ENCODE assay signal across 9 cellular contexts in the genomic region with DNA sequence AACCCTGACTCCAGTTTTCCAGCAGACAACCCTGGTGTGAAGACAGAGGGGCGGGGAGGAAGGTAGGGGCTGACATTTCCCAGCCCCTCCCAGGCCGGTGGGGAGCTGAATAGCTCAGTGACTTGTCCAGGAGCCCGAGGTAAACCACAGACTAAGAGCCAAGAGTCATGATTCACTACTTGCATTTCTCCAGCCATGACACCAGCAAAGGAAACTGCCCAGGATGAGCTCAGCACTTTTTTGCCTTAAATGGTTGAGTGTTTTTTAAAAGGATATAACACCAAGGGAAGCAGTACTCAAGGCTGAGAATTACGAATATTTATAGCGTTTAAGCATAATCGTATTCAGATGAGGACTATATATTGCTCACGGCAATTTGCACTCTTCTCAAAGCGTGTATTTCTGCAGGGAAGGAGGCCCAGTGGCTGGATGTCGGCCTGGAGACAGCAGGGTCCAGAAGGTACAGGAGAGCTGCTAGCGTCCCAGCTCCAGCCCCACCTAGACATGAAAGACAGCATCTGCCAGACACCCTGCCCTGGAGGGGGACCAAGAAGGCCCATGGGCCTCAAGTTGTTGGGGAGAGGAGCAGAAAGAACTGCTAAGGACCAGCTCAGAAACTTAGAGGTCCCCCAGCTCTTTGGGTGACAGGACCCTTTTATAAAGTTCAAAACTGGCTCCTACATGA.
DNase-seq lines count a peak whose midpoint lies in the region; ATAC-seq lines count a peak whose summit lies in the region.
"Had no signal": no experiment of that assay in that cellular context is flagged by ENCODE, and none has a peak within 500 bp of the region (broad histone marks: within the 10 kb centered on the region; RNA-seq: fewer than 3 reads in every experiment).

No MANE protein-coding gene starts in this region.

- intact Hi-C loops in posterior vena cava (cut with DNase I), result no loop called here

- H4K20me1 ChIP-seq in GM23248 (ENCODE audit: insufficient read depth), result no peaks in the 10 kb centered on the region

- no peak overlapping the region for H3K9ac ChIP-seq in GM23248

- no peaks in the 10 kb centered on the region for H3K36me3 ChIP-seq in GM23248 (ENCODE audit: low read depth)

- no peaks in the 10 kb centered on the region for H3K9me3 ChIP-seq in GM23248 (ENCODE audit: low read depth)

- no peak overlapping the region for H3K4me2 ChIP-seq in GM23248 (ENCODE audit: unreplicated experiment)

- H2AFZ ChIP-seq in GM23248, result peak overlapping the region; percentile 51

- peak overlapping the region; percentile 22; the same call in 1 of the 2 replicates for H3K27ac ChIP-seq in GM23248

- 9 to 14% methylated on average over 10 of the region's 10 CpGs for WGBS in GM23248 (ENCODE audit: low coverage in 1 of 2, low lambda C conversion rate in 2 of 2, missing lambda C conversion rate in 2 of 2), 2 experiments

- in situ Hi-C loops in GM23248 (cut with MboI), result no loop called here

- H3K9me2 ChIP-seq in GM23248 (ENCODE audit: insufficient read depth), result no peaks in the 10 kb centered on the region

- peak; percentile 87 for DNase-seq in GM23248
- peak; percentile 81 to 84 for DNase-seq in NOMO-1 (lab: John Stamatoyannopoulos, UW; ENCODE audit: unreplicated experiment in 2 of 2)
- peak; percentile 64 for DNase-seq in dedifferentiated amniotic fluid mesenchymal stem cell (ENCODE audit: extremely low spot score)
- peak; percentile 0 for DNase-seq in skeletal muscle cell (ENCODE audit: low read depth)
- DNase-seq in GM19240 (ENCODE audit: insufficient read length, low spot score), result no peak
- DNase-seq in activated gamma-delta T cell (lab: John Stamatoyannopoulos, UW), result no peak
- no peak for DNase-seq in posterior vena cava (ENCODE audit: low spot score)

- no peaks in the 10 kb centered on the region for H3F3A ChIP-seq in GM23248 (ENCODE audit: insufficient read depth)

- H3K4me1 ChIP-seq in GM23248 (ENCODE audit: insufficient read depth), result peaks cover 7% of the 10 kb centered on the region

- no peak for ATAC-seq in GM21529 (IDR thresholded peaks at IDR 0.05; ENCODE audit: unreplicated experiment)
- ATAC-seq: left lobe of liver had no signal

- no peaks in the 10 kb centered on the region for H3K27me3 ChIP-seq in GM23248 (replicated peaks; ENCODE audit: insufficient read depth)

- H3K4me3 ChIP-seq in GM23248 (no peak overlapping the region), skeletal muscle cell (ENCODE audit: low read depth, low read length) (no peak overlapping the region)

- H3K79me2 ChIP-seq in GM23248 (ENCODE audit: insufficient read depth), result no peaks in the 10 kb centered on the region

Comparison
In these comparisons a context has a peak if more than half of its experiments do, and no peak if none do; other contexts are left out.
1. DNase-seq: peak in GM23248 (single experiment), NOMO-1 (2 of 2), dedifferentiated amniotic fluid mesenchymal stem cell (single experiment) and skeletal muscle cell (single experiment); none in GM19240 (single experiment), activated gamma-delta T cell (single experiment) and posterior vena cava (single experiment).